Comparison of ENCODE assay signal across 16 cellular contexts in genomic region chr12:131593411-131593810, GRCh38.
DNase-seq lines count a peak whose midpoint lies in the region; ATAC-seq and TF ChIP-seq lines count a peak whose summit lies in the region.
"Had no signal": no experiment of that assay in that cellular context is flagged by ENCODE, and none has a peak within 500 bp of the region (broad histone marks: within the 10 kb centered on the region; RNA-seq: fewer than 3 reads in every experiment).

No MANE protein-coding gene starts in this region.

- DNase-seq in activated naive CD8-positive, alpha-beta T cell treated with anti-CD3 and anti-CD28 coated beads, Interleukin-2, amount 10 ng/mL, durations not matched to agents 7 days and 5 days = no peak
- DNase-seq in activated naive CD8-positive, alpha-beta T cell treated with anti-CD3 and anti-CD28 coated beads, Interleukin-2, amount 50 U/mL, for 24 hours = no peak
- DNase-seq in activated T-helper 2 cell treated with anti-CD3 and anti-CD28 coated beads, Interferon-gamma antibody, Interleukin-2, Interleukin-4, amounts not matched to agents 10 μg/mL and 5 μg/mL and 100 μg/mL, durations not matched to agents 14 hours and 24 hours and 36 hours (ENCODE audit: low spot score) = no peak
- DNase-seq in osteoblast (ENCODE audit: insufficient read length, low spot score, missing footprints) (peak; percentile 56), NCI-H2171 (lab: John Stamatoyannopoulos, UW) (no peak)
- DNase-seq: ACHN; CD4-positive, alpha-beta T cell; KG1; NCI-H1048; NCI-H1694; NCI-H2107; NCI-H446; NCI-H748 treated with DMSO at 0.1 percent for 48 hours; PC-9 had no signal

- POLR2A ChIA-PET in activated naive CD8-positive, alpha-beta T cell treated with anti-CD3 and anti-CD28 coated beads, Interleukin-2, amount 10 ng/mL, durations not matched to agents 7 days and 5 days (lab: Charles Lee) = interaction anchor here (1.7 kb wide), 1 partner anchor 11 kb away, joined by 9 read pairs; no protein-coding TSS in a partner anchor

- no peak overlapping the region for H3K4me2 ChIP-seq in osteoblast (ENCODE audit: insufficient read depth, low read length)
- H3K4me2 ChIP-seq: PC-9 had no signal

- no peak overlapping the region for H3K4me3 Mint-ChIP-seq in activated naive CD8-positive, alpha-beta T cell treated with anti-CD3 and anti-CD28 coated beads, Interleukin-2, amount 10 ng/mL, durations not matched to agents 7 days and 5 days
- no peak overlapping the region for H3K4me3 Mint-ChIP-seq in activated naive CD8-positive, alpha-beta T cell treated with anti-CD3 and anti-CD28 coated beads, Interleukin-2, amount 50 U/mL, for 24 hours
- no peak overlapping the region for H3K4me3 Mint-ChIP-seq in activated T-helper 2 cell treated with anti-CD3 and anti-CD28 coated beads, Interferon-gamma antibody, Interleukin-2, Interleukin-4, amounts not matched to agents 10 μg/mL and 5 μg/mL and 100 μg/mL, durations not matched to agents 14 hours and 24 hours and 36 hours (ENCODE audit: low read depth)
- H3K4me3 Mint-ChIP-seq: CD4-positive, alpha-beta T cell had no signal

- no peaks in the 10 kb centered on the region for H3K36me3 ChIP-seq in osteoblast (ENCODE audit: insufficient read depth, low read length)

- intact Hi-C loops in activated T-helper 2 cell treated with anti-CD3 and anti-CD28 coated beads, Interferon-gamma antibody, Interleukin-2, Interleukin-4, amounts not matched to agents 10 μg/mL and 5 μg/mL and 100 μg/mL, durations not matched to agents 14 hours and 24 hours and 36 hours (cut with micrococcal nuclease) = loop anchor here (1.0 kb wide), 1 partner anchor 14 kb away; no protein-coding TSS in a partner anchor

- H2AFZ ChIP-seq in osteoblast (ENCODE audit: low read length) = no peak overlapping the region
- H2AFZ ChIP-seq: PC-9 had no signal

- TF ChIP-seq CTCF in osteoblast (IDR thresholded peaks at IDR 0.05; ENCODE audit: extremely low read depth, low read depth, low read length) = no peak

- H3K27ac ChIP-seq in osteoblast (ENCODE audit: low read depth, low read length) = no peak overlapping the region
- H3K27ac ChIP-seq: PC-9 had no signal

- H3K9me3 ChIP-seq in osteoblast (ENCODE audit: low read depth, low read length) = no peaks in the 10 kb centered on the region

- H4K20me1 ChIP-seq in osteoblast (ENCODE audit: insufficient read depth, low read length) = no peaks in the 10 kb centered on the region

- peaks cover 2% of the 10 kb centered on the region for H3K9me3 Mint-ChIP-seq in activated naive CD8-positive, alpha-beta T cell treated with anti-CD3 and anti-CD28 coated beads, Interleukin-2, amount 10 ng/mL, durations not matched to agents 7 days and 5 days
- H3K9me3 Mint-ChIP-seq in activated naive CD8-positive, alpha-beta T cell treated with anti-CD3 and anti-CD28 coated beads, Interleukin-2, amount 50 U/mL, for 24 hours = no peaks in the 10 kb centered on the region
- no peaks in the 10 kb centered on the region for H3K9me3 Mint-ChIP-seq in activated T-helper 2 cell treated with anti-CD3 and anti-CD28 coated beads, Interferon-gamma antibody, Interleukin-2, Interleukin-4, amounts not matched to agents 10 μg/mL and 5 μg/mL and 100 μg/mL, durations not matched to agents 14 hours and 24 hours and 36 hours
- H3K9me3 Mint-ChIP-seq: CD4-positive, alpha-beta T cell had no signal

- no peak for ATAC-seq in activated naive CD8-positive, alpha-beta T cell treated with anti-CD3 and anti-CD28 coated beads, Interleukin-2, amount 10 ng/mL, durations not matched to agents 7 days and 5 days (ENCODE audit: low read depth)
- ATAC-seq in activated naive CD8-positive, alpha-beta T cell treated with anti-CD3 and anti-CD28 coated beads, Interleukin-2, amount 50 U/mL, for 24 hours = no peak
- ATAC-seq in GM19351 (IDR thresholded peaks at IDR 0.05; ENCODE audit: unreplicated experiment) (peak; percentile 7), HG03039 (IDR thresholded peaks at IDR 0.05; ENCODE audit: unreplicated experiment) (no peak)

- no peaks in the 10 kb centered on the region for H3K36me3 Mint-ChIP-seq in activated naive CD8-positive, alpha-beta T cell treated with anti-CD3 and anti-CD28 coated beads, Interleukin-2, amount 10 ng/mL, durations not matched to agents 7 days and 5 days
- H3K36me3 Mint-ChIP-seq in activated naive CD8-positive, alpha-beta T cell treated with anti-CD3 and anti-CD28 coated beads, Interleukin-2, amount 50 U/mL, for 24 hours (ENCODE audit: low read depth) = no peaks in the 10 kb centered on the region
- no peaks in the 10 kb centered on the region for H3K36me3 Mint-ChIP-seq in activated T-helper 2 cell treated with anti-CD3 and anti-CD28 coated beads, Interferon-gamma antibody, Interleukin-2, Interleukin-4, amounts not matched to agents 10 μg/mL and 5 μg/mL and 100 μg/mL, durations not matched to agents 14 hours and 24 hours and 36 hours (ENCODE audit: low read depth)

- peaks cover 12% of the 10 kb centered on the region for H3K4me1 Mint-ChIP-seq in activated naive CD8-positive, alpha-beta T cell treated with anti-CD3 and anti-CD28 coated beads, Interleukin-2, amount 10 ng/mL, durations not matched to agents 7 days and 5 days
- peaks cover 9% of the 10 kb centered on the region for H3K4me1 Mint-ChIP-seq in activated naive CD8-positive, alpha-beta T cell treated with anti-CD3 and anti-CD28 coated beads, Interleukin-2, amount 50 U/mL, for 24 hours
- peaks cover 24% of the 10 kb centered on the region for H3K4me1 Mint-ChIP-seq in activated T-helper 2 cell treated with anti-CD3 and anti-CD28 coated beads, Interferon-gamma antibody, Interleukin-2, Interleukin-4, amounts not matched to agents 10 μg/mL and 5 μg/mL and 100 μg/mL, durations not matched to agents 14 hours and 24 hours and 36 hours (ENCODE audit: low read depth)

- peak overlapping the region; percentile 73 for H3K27ac Mint-ChIP-seq in activated naive CD8-positive, alpha-beta T cell treated with anti-CD3 and anti-CD28 coated beads, Interleukin-2, amount 10 ng/mL, durations not matched to agents 7 days and 5 days
- H3K27ac Mint-ChIP-seq in activated naive CD8-positive, alpha-beta T cell treated with anti-CD3 and anti-CD28 coated beads, Interleukin-2, amount 50 U/mL, for 24 hours = no peak overlapping the region
- H3K27ac Mint-ChIP-seq in activated T-helper 2 cell treated with anti-CD3 and anti-CD28 coated beads, Interferon-gamma antibody, Interleukin-2, Interleukin-4, amounts not matched to agents 10 μg/mL and 5 μg/mL and 100 μg/mL, durations not matched to agents 14 hours and 24 hours and 36 hours = peak overlapping the region; percentile 70
- H3K27ac Mint-ChIP-seq: CD4-positive, alpha-beta T cell had no signal

- H3K4me1 ChIP-seq in osteoblast (ENCODE audit: insufficient read depth, low read length) = no peaks in the 10 kb centered on the region

- no peaks in the 10 kb centered on the region for H3K79me2 ChIP-seq in osteoblast (ENCODE audit: insufficient read depth, low read length)

- no peaks in the 10 kb centered on the region for H3K27me3 Mint-ChIP-seq in activated naive CD8-positive, alpha-beta T cell treated with anti-CD3 and anti-CD28 coated beads, Interleukin-2, amount 10 ng/mL, durations not matched to agents 7 days and 5 days
- H3K27me3 Mint-ChIP-seq in activated naive CD8-positive, alpha-beta T cell treated with anti-CD3 and anti-CD28 coated beads, Interleukin-2, amount 50 U/mL, for 24 hours = no peaks in the 10 kb centered on the region
- peaks cover 2% of the 10 kb centered on the region for H3K27me3 Mint-ChIP-seq in activated T-helper 2 cell treated with anti-CD3 and anti-CD28 coated beads, Interferon-gamma antibody, Interleukin-2, Interleukin-4, amounts not matched to agents 10 μg/mL and 5 μg/mL and 100 μg/mL, durations not matched to agents 14 hours and 24 hours and 36 hours (ENCODE audit: low read depth)
- H3K27me3 Mint-ChIP-seq: CD4-positive, alpha-beta T cell had no signal

- H3K27me3 ChIP-seq in osteoblast (ENCODE audit: insufficient read depth, low read length) = no peaks in the 10 kb centered on the region

- no peak overlapping the region for H3K4me3 ChIP-seq in osteoblast (ENCODE audit: insufficient read depth, low read length)
- H3K4me3 ChIP-seq: PC-9 had no signal
